ENCODE assay signal across 21 cellular contexts in genomic region chr1:89518116-89518780, GRCh38. TPM values are rescaled to one million over a fixed set of nuclear protein-coding genes. Genes with fewer than 3 reads are reported as not detected.
DNase-seq lines count a peak whose midpoint lies in the region; ATAC-seq, FAIRE-seq and TF ChIP-seq lines count a peak whose summit lies in the region.
"Had no signal": no experiment of that assay in that cellular context is flagged by ENCODE, and none has a peak within 500 bp of the region (broad histone marks: within the 10 kb centered on the region; RNA-seq: fewer than 3 reads in every experiment).

No MANE protein-coding gene starts in this region.

- H3K27ac ChIP-seq in left ventricle myocardium inferior (replicated peaks): peak overlapping the region; percentile 62
- H3K27ac ChIP-seq in gastrocnemius medialis: peak overlapping the region in 3 of 4 donors; percentile 10 to 42 (median 17)
- H3K27ac ChIP-seq: BLaER1 had no signal

- in situ Hi-C loops in gastrocnemius medialis (cut with MboI; ENCODE audit: low sequenced_read_pairs in 4 of 4): loop anchor here in 1 of 4 donors (25.0 kb wide), 2 partner anchors 244 to 469 kb away; partner anchors contain the start of gene ZNF326

- no peaks in the 10 kb centered on the region for H3K27me3 ChIP-seq in bronchial epithelial cell (ENCODE audit: control insufficient read depth, insufficient read depth, low read length)
- no peaks in the 10 kb centered on the region for H3K27me3 ChIP-seq in left ventricle myocardium inferior (ENCODE audit: low read depth)
- no peaks in the 10 kb centered on the region for H3K27me3 ChIP-seq in gastrocnemius medialis
- H3K27me3 ChIP-seq: BLaER1 had no signal

- intact Hi-C loops in left ventricle myocardium inferior (cut with micrococcal nuclease) (no loop called here), gastrocnemius medialis (cut with DNase I; ENCODE audit: low total_unique reads) (no loop called here)

- peak; percentile 22 for DNase-seq in HCEC 1CT
- DNase-seq in bronchial epithelial cell (ENCODE audit: low read depth): no peak
- no peak for DNase-seq in left ventricle myocardium inferior
- no peak for DNase-seq in gastrocnemius medialis
- DNase-seq in HK-2 (ENCODE audit: unreplicated experiment): no peak
- DNase-seq in NCI-H146 treated with DMSO at 0.1 percent for 48 hours (lab: John Stamatoyannopoulos, UW; ENCODE audit: unreplicated experiment): no peak
- DNase-seq in NCI-H82 (lab: John Stamatoyannopoulos, UW): no peak
- DNase-seq in stimulated activated naive CD4-positive, alpha-beta T cell treated with Interleukin-2 at 50 U/mL for 16 hours (lab: John Stamatoyannopoulos, UW): no peak
- DNase-seq: activated naive CD8-positive, alpha-beta T cell treated with anti-CD3 and anti-CD28 coated beads, Interleukin-2, amount 10 ng/mL, durations not matched to agents 7 days and 5 days; DMS153; MM.1S; mucosa of descending colon; NCI-H2029; NCI-H510A; nucleus accumbens; OCI-M1; small intestine had no signal

- FAIRE-seq in bronchial epithelial cell (lab: Jason Lieb, UNC): peak; percentile 81
- FAIRE-seq: endometrium, islet of Langerhans, small intestine had no signal

- H3K4me3 ChIP-seq in bronchial epithelial cell (ENCODE audit: low read depth, low read length): no peak overlapping the region
- H3K4me3 ChIP-seq in left ventricle myocardium inferior: no peak overlapping the region
- no peak overlapping the region for H3K4me3 ChIP-seq in gastrocnemius medialis
- H3K4me3 ChIP-seq: BLaER1, HAP-1, mucosa of descending colon had no signal

- H3K4me1 ChIP-seq in left ventricle myocardium inferior (peaks cover 9% of the 10 kb centered on the region), gastrocnemius medialis (peaks cover 3 to 6% of the 10 kb centered on the region in 2 donors)

- H3K36me3 ChIP-seq in bronchial epithelial cell (ENCODE audit: control insufficient read depth, insufficient read depth, low read length) (no peaks in the 10 kb centered on the region), left ventricle myocardium inferior (no peaks in the 10 kb centered on the region), gastrocnemius medialis (no peaks in the 10 kb centered on the region)
- H3K36me3 ChIP-seq: BLaER1, HAP-1 had no signal

- TF ChIP-seq CTCF in bronchial epithelial cell (IDR thresholded peaks at IDR 0.05; ENCODE audit: insufficient read depth, low read length, severe bottlenecking) (no peak), left ventricle myocardium inferior (IDR thresholded peaks at IDR 0.05; ENCODE audit: borderline replicate concordance) (no peak), gastrocnemius medialis (IDR thresholded peaks at IDR 0.05 in 4 of 5, conservative IDR thresholded peaks at IDR 0.05 in 1 of 5) (no peak)

- H3K9me3 ChIP-seq in left ventricle myocardium inferior (replicated peaks): no peaks in the 10 kb centered on the region
- no peaks in the 10 kb centered on the region for H3K9me3 ChIP-seq in gastrocnemius medialis
- H3K9me3 ChIP-seq: HAP-1, mucosa of descending colon had no signal

- ATAC-seq in gastrocnemius medialis: peak; percentile 29 to 61
- ATAC-seq: mucosa of descending colon had no signal

- TF ChIP-seq POLR2A in gastrocnemius medialis (IDR thresholded peaks at IDR 0.05): no peak

RNA-seq across cellular contexts. Expression of gene LRRC8B, which starts 6.4 kb away (rescaled TPM):
- total RNA-seq in bronchial epithelial cell: 7.6 and 17.5 TPM in 2 replicates
- 3.6 TPM for total RNA-seq in left ventricle myocardium inferior
- 10 to 100 TPM in 2 of 4 donors, 1 to 10 TPM in 2; 3.5 to 15.7 (median 8.5) TPM for total RNA-seq in gastrocnemius medialis
